Comparison of ENCODE assay signal across 21 cellular contexts in genomic region chr14:33643782-33644181, GRCh38.
"Had no signal": no experiment of that assay in that cellular context is flagged by ENCODE, and none has a peak within 500 bp of the region (broad histone marks: within the 10 kb centered on the region; RNA-seq: fewer than 3 reads in every experiment).

No MANE protein-coding gene starts in this region.

- H3K9me3 Mint-ChIP-seq: dendritic cell treated with granulocyte-macrophage colony-stimulating factor and Interleukin-4, amounts not matched to agents 40 ng/mL and 50 ng/mL, for 4 days; memory B cell; naive B cell; nephron; stimulated activated naive B cell treated with anti-CD40 and anti-IgM and Interleukin-4, amounts not matched to agents 10 μg/mL and 1 μg/mL and 100 μg/mL, for 72 hours; stimulated activated naive CD8-positive, alpha-beta T cell treated with anti-CD3 and anti-CD28 coated beads, Interleukin-15, Interleukin-2, amounts not matched to agents 100 ng/mL and 50 ng/mL, for 24 hours had no signal

- H3K27ac Mint-ChIP-seq: dendritic cell treated with granulocyte-macrophage colony-stimulating factor and Interleukin-4, amounts not matched to agents 40 ng/mL and 50 ng/mL, for 4 days; memory B cell; naive B cell; nephron; progenitor cell of endocrine pancreas; stimulated activated naive B cell treated with anti-CD40 and anti-IgM and Interleukin-4, amounts not matched to agents 10 μg/mL and 1 μg/mL and 100 μg/mL, for 72 hours; stimulated activated naive CD8-positive, alpha-beta T cell treated with anti-CD3 and anti-CD28 coated beads, Interleukin-15, Interleukin-2, amounts not matched to agents 100 ng/mL and 50 ng/mL, for 24 hours had no signal

- H3K4me1 Mint-ChIP-seq: memory B cell; naive B cell; stimulated activated naive B cell treated with anti-CD40 and anti-IgM and Interleukin-4, amounts not matched to agents 10 μg/mL and 1 μg/mL and 100 μg/mL, for 72 hours had no signal

- H3K4me3 Mint-ChIP-seq: dendritic cell treated with granulocyte-macrophage colony-stimulating factor and Interleukin-4, amounts not matched to agents 40 ng/mL and 50 ng/mL, for 4 days; memory B cell; naive B cell; nephron; stimulated activated naive B cell treated with anti-CD40 and anti-IgM and Interleukin-4, amounts not matched to agents 10 μg/mL and 1 μg/mL and 100 μg/mL, for 72 hours; stimulated activated naive CD8-positive, alpha-beta T cell treated with anti-CD3 and anti-CD28 coated beads, Interleukin-15, Interleukin-2, amounts not matched to agents 100 ng/mL and 50 ng/mL, for 24 hours had no signal

- H3K36me3 ChIP-seq: colonic mucosa, right lobe of liver, thoracic aorta, tibial nerve, upper lobe of right lung, uterus had no signal

- H3K79me2 ChIP-seq: parathyroid adenoma had no signal

- H3K27ac ChIP-seq: colonic mucosa, parathyroid adenoma, right lobe of liver, thoracic aorta, tibial nerve, upper lobe of right lung, uterus had no signal

- H3K4me3 ChIP-seq: colonic mucosa, lung, mucosa of descending colon, right lobe of liver, thoracic aorta, tibial nerve, upper lobe of right lung, uterus had no signal

- DNase-seq: colonic mucosa; effector memory CD4-positive, alpha-beta T cell; hypothalamus; mucosa of descending colon; naive B cell; right lobe of liver; small intestine; stimulated activated CD4-positive, alpha-beta T cell treated with anti-CD3 and anti-CD28 coated beads, Interleukin-15, amount 100 ng/mL, for 24 hours; stimulated activated CD4-positive, alpha-beta T cell treated with anti-CD3 and anti-CD28 coated beads, Interleukin-2, amount 100 ng/mL, for 48 hours; stimulated activated naive B cell treated with anti-CD40 and anti-IgM and Interleukin-4, amounts not matched to agents 10 μg/mL and 1 μg/mL and 100 μg/mL, for 72 hours; upper lobe of right lung; uterus had no signal

- H3K27me3 Mint-ChIP-seq: dendritic cell treated with granulocyte-macrophage colony-stimulating factor and Interleukin-4, amounts not matched to agents 40 ng/mL and 50 ng/mL, for 4 days; memory B cell; naive B cell; stimulated activated naive B cell treated with anti-CD40 and anti-IgM and Interleukin-4, amounts not matched to agents 10 μg/mL and 1 μg/mL and 100 μg/mL, for 72 hours had no signal

- H3K9me3 ChIP-seq: colonic mucosa, mucosa of descending colon, right lobe of liver, thoracic aorta, tibial nerve, upper lobe of right lung, uterus had no signal

- H3K9ac ChIP-seq: parathyroid adenoma had no signal

- H3K27me3 ChIP-seq: colonic mucosa, right lobe of liver, tibial nerve, upper lobe of right lung, uterus had no signal

- H3K36me3 Mint-ChIP-seq: memory B cell; naive B cell; stimulated activated naive B cell treated with anti-CD40 and anti-IgM and Interleukin-4, amounts not matched to agents 10 μg/mL and 1 μg/mL and 100 μg/mL, for 72 hours had no signal

- H2AFZ ChIP-seq: parathyroid adenoma had no signal

- ATAC-seq: mucosa of descending colon; right lobe of liver; stimulated activated naive B cell treated with anti-CD40 and anti-IgM and Interleukin-4, amounts not matched to agents 10 μg/mL and 1 μg/mL and 100 μg/mL, for 72 hours; upper lobe of right lung had no signal

- H3K4me1 ChIP-seq: colonic mucosa, parathyroid adenoma, right lobe of liver, upper lobe of right lung, uterus had no signal
